Comparison of ENCODE assay signal across 1 cellular context in genomic region chr7:106358103-106358663, GRCh38.
A peak's percentile ranks its signal among the peaks of the same experiment; 100 is the strongest.
TF ChIP-seq lines count a peak whose summit lies in the region.

No MANE protein-coding gene starts in this region.

TF ChIP-seq in K562, 482 proteins besides CTCF, POLR2A, EP300 and RAD21 (continued from another document):
- TF ChIP-seq, protein P1, sequence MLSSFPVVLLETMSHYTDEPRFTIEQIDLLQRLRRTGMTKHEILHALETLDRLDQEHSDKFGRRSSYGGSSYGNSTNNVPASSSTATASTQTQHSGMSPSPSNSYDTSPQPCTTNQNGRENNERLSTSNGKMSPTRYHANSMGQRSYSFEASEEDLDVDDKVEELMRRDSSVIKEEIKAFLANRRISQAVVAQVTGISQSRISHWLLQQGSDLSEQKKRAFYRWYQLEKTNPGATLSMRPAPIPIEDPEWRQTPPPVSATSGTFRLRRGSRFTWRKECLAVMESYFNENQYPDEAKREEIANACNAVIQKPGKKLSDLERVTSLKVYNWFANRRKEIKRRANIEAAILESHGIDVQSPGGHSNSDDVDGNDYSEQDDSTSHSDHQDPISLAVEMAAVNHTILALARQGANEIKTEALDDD (IDR thresholded peaks at IDR 0.05): peak; percentile 99
- TF ChIP-seq TCF3 (CRISPR knock-in tag; IDR thresholded peaks at IDR 0.05) (peak; percentile 82), ZBTB17 (CRISPR knock-in tag; IDR thresholded peaks at IDR 0.05) (peak; percentile 57; the same call in 1 of the 2 replicates), SMARCC2 (IDR thresholded peaks at IDR 0.05; ENCODE audit: low read depth) (peak; percentile 51; the same call in 1 of the 2 replicates), MEIS2 (IDR thresholded peaks at IDR 0.05; ENCODE audit: partially characterized antibody) (peak; percentile 83), HCFC1 (IDR thresholded peaks at IDR 0.05; ENCODE audit: low read depth, low read length) (no peak), ZNF449 (CRISPR knock-in tag; IDR thresholded peaks at IDR 0.05) (no peak), ZBTB26 (CRISPR knock-in tag; IDR thresholded peaks at IDR 0.05) (no peak), MNT (conservative IDR thresholded peaks at IDR 0.05) (peak in 1 of 2 experiments; percentile 33; a peak in 2 of 4 replicates), LEF1 (IDR thresholded peaks at IDR 0.05) (peak; percentile 73), CBX1 (IDR thresholded peaks at IDR 0.05; ENCODE audit: low read depth) (no peak), DPF2 (IDR thresholded peaks at IDR 0.05) (peak; percentile 89), DACH1 (IDR thresholded peaks at IDR 0.05; ENCODE audit: partially characterized antibody) (no peak), ZNF282 (CRISPR knock-in tag; IDR thresholded peaks at IDR 0.05) (no peak), ZNF57 (CRISPR knock-in tag; IDR thresholded peaks at IDR 0.05) (no peak), ZNF77 (CRISPR knock-in tag; IDR thresholded peaks at IDR 0.05) (no peak), SMARCA4 (IDR thresholded peaks at IDR 0.05) (peak; percentile 83), PML (IDR thresholded peaks at IDR 0.05; ENCODE audit: low read length) (no peak)
